ENCODE assay signal across 34 cellular contexts in the genomic region with DNA sequence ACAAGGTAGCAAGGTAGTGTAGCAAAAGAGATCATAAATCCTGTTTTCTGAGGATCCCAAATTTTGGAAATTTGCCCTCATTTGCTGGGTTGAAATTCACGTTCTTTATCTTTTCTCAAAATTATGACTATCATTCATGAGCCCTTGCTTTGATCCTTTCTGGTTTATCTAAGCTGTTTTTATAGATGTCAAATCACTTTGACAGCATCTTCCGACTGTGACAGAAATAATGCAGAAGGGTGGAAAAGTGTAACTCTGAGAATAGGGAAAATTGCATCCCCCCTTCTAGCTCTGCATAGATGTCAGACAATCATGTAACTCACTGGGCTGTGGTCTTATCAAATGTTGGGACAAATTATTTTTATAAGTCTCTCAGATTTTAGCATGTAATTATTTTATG.
"Had no signal": no experiment of that assay in that cellular context is flagged by ENCODE, and none has a peak within 500 bp of the region (broad histone marks: within the 10 kb centered on the region; RNA-seq: fewer than 3 reads in every experiment).

No MANE protein-coding gene starts in this region.

- DNase-seq: Karpas-422, Kasumi-1, MG63, MM.1S, MV-4-11, NCI-H1048, NCI-H1092, NCI-H1092 treated with DMSO at 0.1 percent for 48 hours, NCI-H1105, NCI-H1105 treated with DMSO at 0.1 percent for 48 hours, NCI-H1417, NCI-H1417 treated with DMSO at 0.1 percent for 48 hours, NCI-H1436, NCI-H1436 treated with DMSO at 0.1 percent for 48 hours, NCI-H146, NCI-H1694, NCI-H1694 treated with DMSO at 0.1 percent for 48 hours, NCI-H187, NCI-H187 treated with DMSO at 0.1 percent for 48 hours, NCI-H1930, NCI-H2029, NCI-H2029 treated with DMSO at 0.1 percent for 48 hours, NCI-H2081, NCI-H2081 treated with DMSO at 0.1 percent for 48 hours, NCI-H2107, NCI-H2171, NCI-H2171 treated with DMSO at 0.1 percent for 48 hours, NCI-H2227 treated with DMSO at 0.1 percent for 48 hours, NCI-H226, NCI-H345, NCI-H446, NCI-H446 treated with DMSO at 0.1 percent for 48 hours, NCI-H510A had no signal

- H3K4me3 ChIP-seq: MG63 had no signal

- H3K9ac ChIP-seq: KMS-11 had no signal

- H3K4me2 ChIP-seq: KMS-11 had no signal

- H3K27me3 ChIP-seq: MG63 had no signal

- H3K36me3 ChIP-seq: MG63 had no signal

- H3K27ac ChIP-seq: KMS-11 had no signal

- H3K9me3 ChIP-seq: MG63 had no signal
